In the genomic region with DNA sequence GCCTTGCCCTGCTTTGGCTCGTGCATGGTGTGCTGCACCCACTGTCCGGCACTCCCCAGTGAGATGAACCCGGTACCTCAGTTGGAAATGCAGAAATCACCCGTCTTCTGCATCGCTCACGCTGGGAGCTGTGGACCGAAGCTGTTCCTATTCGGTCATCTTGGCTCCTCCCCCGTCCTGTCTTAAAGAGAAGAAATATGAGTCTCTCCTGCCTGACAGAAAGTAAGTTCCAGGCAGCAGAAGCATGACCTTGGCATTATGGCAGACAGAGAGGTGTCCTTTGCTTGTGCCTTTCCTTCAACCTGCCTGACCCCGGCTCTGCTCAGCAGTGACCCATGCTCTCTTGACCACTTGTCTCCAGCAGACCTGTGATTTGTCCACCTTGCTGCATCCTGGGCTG, we compare ENCODE assay signal across 16 cellular contexts.
DNase-seq lines count a peak whose midpoint lies in the region; ATAC-seq and TF ChIP-seq lines count a peak whose summit lies in the region.
"Had no signal": no experiment of that assay in that cellular context is flagged by ENCODE, and none has a peak within 500 bp of the region (broad histone marks: within the 10 kb centered on the region; RNA-seq: fewer than 3 reads in every experiment).

No MANE protein-coding gene starts in this region.

- no peak for TF ChIP-seq RAD21 in IMR-90 (IDR thresholded peaks at IDR 0.05; ENCODE audit: low read length)

- no peak overlapping the region for H2AK9ac ChIP-seq in IMR-90 (replicated peaks; ENCODE audit: low read depth, low read length, poor library complexity)

- no peak overlapping the region for H3K14ac ChIP-seq in IMR-90 (replicated peaks; ENCODE audit: low read depth, low read length)

- TF ChIP-seq POLR2A in IMR-90 (IDR thresholded peaks at IDR 0.05; ENCODE audit: low read depth, low read length) (no peak), adrenal gland (IDR thresholded peaks at IDR 0.05) (no peak)

- no TSS peak for BruUV-seq in IMR-90 (replicated peaks; lab: Mats Ljungman, UMichigan)

- H3K27ac Mint-ChIP-seq in neural crest cell (ENCODE audit: unreplicated experiment) = peak overlapping the region; percentile 84
- H3K27ac Mint-ChIP-seq: CD14-positive monocyte; CD4-positive, alpha-beta memory T cell had no signal

- TF ChIP-seq CTCF in 22Rv1 (IDR thresholded peaks at IDR 0.05) (no peak), IMR-90 (conservative IDR thresholded peaks at IDR 0.05; ENCODE audit: low read depth, low read length) (no peak), adrenal gland (IDR thresholded peaks at IDR 0.05) (no peak), neural crest cell (conservative IDR thresholded peaks at IDR 0.05) (no peak)

- H3K4me1 ChIP-seq in IMR-90 (ENCODE audit: control insufficient read depth, insufficient read depth, low read length) (no peaks in the 10 kb centered on the region), adrenal gland (replicated peaks in 1 of 2) (peaks cover 0 to 6% of the 10 kb centered on the region in 2 donors)

- H3K36me3 Mint-ChIP-seq in neural crest cell (ENCODE audit: low read depth) = peaks cover 10% of the 10 kb centered on the region
- H3K36me3 Mint-ChIP-seq: CD4-positive, alpha-beta memory T cell had no signal

- H3K4me3 Mint-ChIP-seq in neural crest cell = no peak overlapping the region
- H3K4me3 Mint-ChIP-seq: CD14-positive monocyte; CD4-positive, alpha-beta memory T cell; H9 had no signal

- 92% methylated on average over 6 of the region's 10 CpGs; no CpG with 5 or more reads in 1 of the 2 experiments for WGBS in IMR-90 (ENCODE audit: extremely low coverage in 2 of 2, insufficient read length in 1 of 2), 2 experiments
- 60 to 76% (median 66%) methylated on average over 9 to 10 of the region's 10 CpGs for WGBS in adrenal gland, 4 donors

- H3K27me3 ChIP-seq in IMR-90 (ENCODE audit: control insufficient read depth, insufficient read depth, low read length) = no peaks in the 10 kb centered on the region; the same call in 1 of the 2 replicates
- no peaks in the 10 kb centered on the region for H3K27me3 ChIP-seq in adrenal gland

- no peak overlapping the region for H2BK120ac ChIP-seq in IMR-90 (ENCODE audit: low read depth, low read length)

- no peak for ATAC-seq in IMR-90 (ENCODE audit: low read depth)

- POLR2A ChIA-PET in IMR-90 (lab: Charles Lee; ENCODE audit: unreplicated experiment) = no interaction called here

- H3K4me3 ChIP-seq in IMR-90 (ENCODE audit: insufficient read depth, low read depth, low read length) = no peak overlapping the region
- no peak overlapping the region for H3K4me3 ChIP-seq in adrenal gland

- no peak overlapping the region for H4K5ac ChIP-seq in IMR-90 (ENCODE audit: low read depth, low read length)

- H2BK20ac ChIP-seq in IMR-90 (ENCODE audit: low read depth, low read length) = 0 out of 2 replicates have a peak overlapping the region, but pooled peaks have one; percentile 36

- no peaks in the 10 kb centered on the region for H3K9me3 Mint-ChIP-seq in neural crest cell

- no peak overlapping the region for H2AFZ ChIP-seq in IMR-90 (replicated peaks; ENCODE audit: low read length, poor library complexity)

- H2BK15ac ChIP-seq in IMR-90 (ENCODE audit: low read depth, low read length) = no peak overlapping the region

- no peak overlapping the region for H3K4ac ChIP-seq in IMR-90 (ENCODE audit: low read depth, low read length)

- no peaks in the 10 kb centered on the region for H3K36me3 ChIP-seq in IMR-90 (ENCODE audit: control insufficient read depth, insufficient read depth, low read length)
- H3K36me3 ChIP-seq in adrenal gland (replicated peaks in 1 of 2) = no peaks in the 10 kb centered on the region

- H3K18ac ChIP-seq in IMR-90 (ENCODE audit: low read depth, low read length) = no peak overlapping the region

- H3K9me3 ChIP-seq in IMR-90 (ENCODE audit: control insufficient read depth, insufficient read depth, low read length) = no peaks in the 10 kb centered on the region
- no peaks in the 10 kb centered on the region for H3K9me3 ChIP-seq in adrenal gland (replicated peaks in 1 of 3)

- no peak overlapping the region for H3K4me2 ChIP-seq in IMR-90 (ENCODE audit: low read depth, low read length)

- H3K23ac ChIP-seq in IMR-90 (ENCODE audit: low read depth, low read length) = no peak overlapping the region

- DNase-seq in IMR-90 (no peak), adrenal gland (peak in 4 of 7 donors; percentile 35 to 63 (median 48)), neural crest cell (ENCODE audit: low read depth, low spot score) (no peak), AG08395 (ENCODE audit: low spot score) (no peak), EL (no peak), AG20443 (ENCODE audit: low spot score) (no peak), GM19240 (ENCODE audit: insufficient read length, low spot score) (no peak)
- DNase-seq: AML-193; CD4-positive, alpha-beta memory T cell; GF-D8; H9; Karpas-422; KBM-7 had no signal

- no peak overlapping the region for H4K91ac ChIP-seq in IMR-90 (ENCODE audit: insufficient read depth, low read depth, low read length)

- CTCF ChIA-PET in IMR-90 (lab: Yijun Ruan, JAX) = no interaction called here

- in situ Hi-C loops in IMR-90 (cut with MboI; ENCODE audit: low sequenced_read_pairs) = no loop called here

- no peak overlapping the region for H4K8ac ChIP-seq in IMR-90 (ENCODE audit: low read depth in 2 of 2, low read length in 2 of 2)

- intact Hi-C loops in IMR-90 (cut with micrococcal nuclease) = no loop called here
- intact Hi-C loops in adrenal gland (cut with DNase I) = no loop called here

- H3K79me1 ChIP-seq in IMR-90 (ENCODE audit: low read depth in 1 of 2, low read length in 2 of 2) = no peaks in the 10 kb centered on the region

- H3K27me3 Mint-ChIP-seq in neural crest cell (ENCODE audit: low read depth) = no peaks in the 10 kb centered on the region

- no peak overlapping the region for H2AK5ac ChIP-seq in IMR-90 (ENCODE audit: low read depth, low read length)

- dilution Hi-C loops in IMR-90 (cut with HindIII; ENCODE audit: low sequenced_read_pairs, unreplicated experiment) = no loop called here

- H3K56ac ChIP-seq in IMR-90 (ENCODE audit: extremely low read depth, insufficient read depth, low read length) = no peak overlapping the region

- H3K9ac ChIP-seq in IMR-90 (ENCODE audit: low read depth, low read length) = no peak overlapping the region

- H3K27ac ChIP-seq in 22Rv1 (peak overlapping the region; percentile 92), IMR-90 (ENCODE audit: insufficient read depth, low read length) (no peak overlapping the region), adrenal gland (no peak overlapping the region)
- H3K27ac ChIP-seq: HL-60 had no signal

- H4K20me1 ChIP-seq in IMR-90 (ENCODE audit: insufficient read depth, low read length) = no peaks in the 10 kb centered on the region

- H3K4me1 Mint-ChIP-seq in neural crest cell = no peaks in the 10 kb centered on the region
- H3K4me1 Mint-ChIP-seq: CD4-positive, alpha-beta memory T cell; H9 had no signal

- no peak overlapping the region for H2BK5ac ChIP-seq in IMR-90 (ENCODE audit: low read depth, low read length, poor library complexity, severe bottlenecking)

- H3K9me1 ChIP-seq in IMR-90 (ENCODE audit: insufficient read depth, low read length) = no peaks in the 10 kb centered on the region

TF ChIP-seq in IMR-90, 13 proteins besides CTCF, POLR2A, EP300 and RAD21:
- TF ChIP-seq BHLHE40 (IDR thresholded peaks at IDR 0.05; ENCODE audit: low read depth, low read length) (no peak), NFE2L2 (IDR thresholded peaks at IDR 0.05; ENCODE audit: low read depth, low read length) (no peak), MAZ (IDR thresholded peaks at IDR 0.05; ENCODE audit: borderline replicate concordance, low read depth, low read length) (no peak), RCOR1 (IDR thresholded peaks at IDR 0.05; ENCODE audit: insufficient replicate concordance, low read length) (no peak), CHD1 (IDR thresholded peaks at IDR 0.05; ENCODE audit: low read depth, low read length) (no peak), CEBPB (IDR thresholded peaks at IDR 0.05; ENCODE audit: low read depth, low read length) (no peak), SMC3 (IDR thresholded peaks at IDR 0.05; ENCODE audit: low read depth, low read length) (no peak), FOS (IDR thresholded peaks at IDR 0.05; ENCODE audit: low read depth, low read length) (no peak), MXI1 (IDR thresholded peaks at IDR 0.05; ENCODE audit: borderline replicate concordance, low read depth, low read length) (no peak), MAFK (IDR thresholded peaks at IDR 0.05; ENCODE audit: low read depth, low read length) (no peak)
- TF ChIP-seq, protein P1, sequence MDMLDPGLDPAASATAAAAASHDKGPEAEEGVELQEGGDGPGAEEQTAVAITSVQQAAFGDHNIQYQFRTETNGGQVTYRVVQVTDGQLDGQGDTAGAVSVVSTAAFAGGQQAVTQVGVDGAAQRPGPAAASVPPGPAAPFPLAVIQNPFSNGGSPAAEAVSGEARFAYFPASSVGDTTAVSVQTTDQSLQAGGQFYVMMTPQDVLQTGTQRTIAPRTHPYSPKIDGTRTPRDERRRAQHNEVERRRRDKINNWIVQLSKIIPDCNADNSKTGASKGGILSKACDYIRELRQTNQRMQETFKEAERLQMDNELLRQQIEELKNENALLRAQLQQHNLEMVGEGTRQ (IDR thresholded peaks at IDR 0.05; ENCODE audit: low read depth, low read length) = no peak
- TF ChIP-seq, protein P2, sequence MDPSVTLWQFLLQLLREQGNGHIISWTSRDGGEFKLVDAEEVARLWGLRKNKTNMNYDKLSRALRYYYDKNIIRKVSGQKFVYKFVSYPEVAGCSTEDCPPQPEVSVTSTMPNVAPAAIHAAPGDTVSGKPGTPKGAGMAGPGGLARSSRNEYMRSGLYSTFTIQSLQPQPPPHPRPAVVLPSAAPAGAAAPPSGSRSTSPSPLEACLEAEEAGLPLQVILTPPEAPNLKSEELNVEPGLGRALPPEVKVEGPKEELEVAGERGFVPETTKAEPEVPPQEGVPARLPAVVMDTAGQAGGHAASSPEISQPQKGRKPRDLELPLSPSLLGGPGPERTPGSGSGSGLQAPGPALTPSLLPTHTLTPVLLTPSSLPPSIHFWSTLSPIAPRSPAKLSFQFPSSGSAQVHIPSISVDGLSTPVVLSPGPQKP (IDR thresholded peaks at IDR 0.05; ENCODE audit: borderline replicate concordance, low read depth, low read length) = no peak

Comparison
In these comparisons a context has a peak if more than half of its experiments do, and no peak if none do; other contexts are left out.
1. DNase-seq: peak in adrenal gland (4 of 7); none in IMR-90 (single experiment), neural crest cell (single experiment), AG08395 (single experiment), EL (single experiment), AG20443 (single experiment) and GM19240 (single experiment).